Comparison of ENCODE assay signal across 14 cellular contexts in genomic region chr6:2756245-2756644, GRCh38. TPM values are rescaled to one million over a fixed set of nuclear protein-coding genes. Genes with fewer than 3 reads are reported as not detected.
DNase-seq lines count a peak whose midpoint lies in the region; ATAC-seq and TF ChIP-seq lines count a peak whose summit lies in the region.
"Had no signal": no experiment of that assay in that cellular context is flagged by ENCODE, and none has a peak within 500 bp of the region (broad histone marks: within the 10 kb centered on the region; RNA-seq: fewer than 3 reads in every experiment).

No MANE protein-coding gene starts in this region.

- H3K4me3 ChIP-seq in gastrocnemius medialis = no peak overlapping the region
- no peak overlapping the region for H3K4me3 ChIP-seq in Caco-2 (ENCODE audit: low read depth, low read length)

- H3K27ac Mint-ChIP-seq in chondrocyte (ENCODE audit: unreplicated experiment) (peak overlapping the region; percentile 43), Caco-2 (ENCODE audit: unreplicated experiment) (no peak overlapping the region), natural killer cell (no peak overlapping the region)
- H3K27ac Mint-ChIP-seq: B cell; CD8-positive, alpha-beta memory T cell; HFFc6 had no signal

- peak overlapping the region; percentile 55 to 81 (median 74) for H3K27ac ChIP-seq in gastrocnemius medialis
- H3K27ac ChIP-seq: HL-60 had no signal

- H3K27me3 ChIP-seq in gastrocnemius medialis = no peaks in the 10 kb centered on the region
- H3K27me3 ChIP-seq in Caco-2 (replicated peaks; ENCODE audit: control insufficient read depth, insufficient read depth, low read length) = no peaks in the 10 kb centered on the region

- no peaks in the 10 kb centered on the region for H3K36me3 Mint-ChIP-seq in chondrocyte (ENCODE audit: low read depth)
- H3K36me3 Mint-ChIP-seq in Caco-2 (ENCODE audit: insufficient read depth, unreplicated experiment) = no peaks in the 10 kb centered on the region
- H3K36me3 Mint-ChIP-seq in natural killer cell = no peaks in the 10 kb centered on the region
- H3K36me3 Mint-ChIP-seq: CD8-positive, alpha-beta memory T cell had no signal

- intact Hi-C loops in gastrocnemius medialis (cut with DNase I; ENCODE audit: low total_unique reads) (no loop called here), Caco-2 (cut with micrococcal nuclease; ENCODE audit: unreplicated experiment) (no loop called here), natural killer cell (cut with micrococcal nuclease) (no loop called here)

- BruUV-seq in Caco-2 (replicated peaks; lab: Mats Ljungman, UMichigan) = no TSS peak

- no peak overlapping the region for H3K4me3 Mint-ChIP-seq in chondrocyte (ENCODE audit: unreplicated experiment)
- H3K4me3 Mint-ChIP-seq in Caco-2 (ENCODE audit: unreplicated experiment) = no peak overlapping the region
- no peak overlapping the region for H3K4me3 Mint-ChIP-seq in natural killer cell
- H3K4me3 Mint-ChIP-seq: B cell, HFFc6 had no signal

- H3K27me3 Mint-ChIP-seq in chondrocyte (ENCODE audit: low read depth) (no peaks in the 10 kb centered on the region), Caco-2 (ENCODE audit: insufficient read depth, unreplicated experiment) (no peaks in the 10 kb centered on the region), natural killer cell (ENCODE audit: low read depth in 2 of 2) (peaks cover 16 to 22% of the 10 kb centered on the region in 2 donors)

- no peak for TF ChIP-seq CTCF in chondrocyte (IDR thresholded peaks at IDR 0.05)
- no peak for TF ChIP-seq CTCF in gastrocnemius medialis (IDR thresholded peaks at IDR 0.05 in 4 of 5, conservative IDR thresholded peaks at IDR 0.05 in 1 of 5)
- TF ChIP-seq CTCF in Caco-2 (IDR thresholded peaks at IDR 0.05; ENCODE audit: insufficient read depth in 1 of 2, low read depth in 1 of 2, low read length in 1 of 2, severe bottlenecking in 1 of 2, unreplicated experiment in 1 of 2) = no peak
- TF ChIP-seq CTCF in natural killer cell (IDR thresholded peaks at IDR 0.05) = no peak

- POLR2A ChIA-PET in Caco-2 (lab: Charles Lee) = no interaction called here

- in situ Hi-C loops in gastrocnemius medialis (cut with MboI; ENCODE audit: low sequenced_read_pairs in 4 of 4) = no loop called here

- ATAC-seq in gastrocnemius medialis (peak in 1 of 2 donors; percentile 6), HG02678 (IDR thresholded peaks at IDR 0.05; ENCODE audit: unreplicated experiment) (no peak), natural killer cell (no peak)

- H3K4me1 ChIP-seq in gastrocnemius medialis = peaks cover 6 to 38% of the 10 kb centered on the region in 2 donors
- no peaks in the 10 kb centered on the region for H3K4me1 ChIP-seq in Caco-2

- H3K9me3 ChIP-seq in gastrocnemius medialis = no peaks in the 10 kb centered on the region
- no peaks in the 10 kb centered on the region for H3K9me3 ChIP-seq in Caco-2

- CTCF ChIA-PET in Caco-2 (lab: Charles Lee) = interaction anchor here (0.6 to 2.1 kb wide), 2 partner anchors 10 to 18 kb away, joined by 3 to 9 read pairs; no protein-coding TSS in a partner anchor

- H3K36me3 ChIP-seq in gastrocnemius medialis (no peaks in the 10 kb centered on the region), Caco-2 (ENCODE audit: control insufficient read depth, insufficient read depth, low read length) (no peaks in the 10 kb centered on the region)

- DNase-seq in CD1c-positive myeloid dendritic cell (ENCODE audit: extremely low spot score) = peak; percentile 75
- DNase-seq in MV-4-11 (lab: John Stamatoyannopoulos, UW) = peak; percentile 53
- no peak for DNase-seq in chondrocyte (ENCODE audit: low spot score)
- DNase-seq in gastrocnemius medialis = no peak
- DNase-seq in Caco-2 = no peak
- no peak for DNase-seq in natural killer cell
- DNase-seq: C1 segment of cervical spinal cord; CD8-positive, alpha-beta memory T cell; DMS53; HCEC 1CT; HFFc6 had no signal

- H3K9me3 Mint-ChIP-seq in chondrocyte (ENCODE audit: low read depth) (no peaks in the 10 kb centered on the region), Caco-2 (ENCODE audit: unreplicated experiment) (peaks cover 9% of the 10 kb centered on the region), natural killer cell (no peaks in the 10 kb centered on the region)
- H3K9me3 Mint-ChIP-seq: CD8-positive, alpha-beta memory T cell; HFFc6 had no signal

- TF ChIP-seq POLR2A in gastrocnemius medialis (IDR thresholded peaks at IDR 0.05) = no peak

- peaks cover 14% of the 10 kb centered on the region for H3K4me1 Mint-ChIP-seq in chondrocyte (ENCODE audit: low read depth)
- no peaks in the 10 kb centered on the region for H3K4me1 Mint-ChIP-seq in Caco-2 (ENCODE audit: low read depth, unreplicated experiment)
- H3K4me1 Mint-ChIP-seq in natural killer cell = peaks cover 4 to 13% of the 10 kb centered on the region in 2 donors

RNA-seq across cellular contexts. Expression of gene MYLK4, which starts 5.5 kb away (rescaled TPM):
- 0.99 to 1.1 TPM (median 1.00 TPM) in 3 replicates for total RNA-seq in chondrocyte
- 10 to 100 TPM in 3 of 4 donors, 1 to 10 TPM in 1; 2.4 to 46.7 (median 26.9) TPM for total RNA-seq in gastrocnemius medialis
- total RNA-seq in Caco-2 (2022) = 0.65 and 0.75 TPM in 2 replicates
- 1 to 10 TPM in 1 of 3 donors, under 1 TPM in 2; 0.45 to 1.1 (median 0.88) TPM for total RNA-seq in natural killer cell

RNA-seq across cellular contexts. Expression of gene WRNIP1, which starts 8.9 kb away (rescaled TPM):
- total RNA-seq in chondrocyte = 34.0 to 36.1 TPM (median 34.6 TPM) in 3 replicates
- 10 to 100 TPM; 51.9 to 66.0 (median 57.3) TPM for total RNA-seq in gastrocnemius medialis
- 46.5 and 51.7 TPM in 2 replicates for total RNA-seq in Caco-2 (2022)
- 10 to 100 TPM; 27.9 to 34.8 (median 30.5) TPM for total RNA-seq in natural killer cell

Comparison
In these comparisons a context has a peak if more than half of its experiments do, and no peak if none do; other contexts are left out.
1. DNase-seq: peak in CD1c-positive myeloid dendritic cell (single experiment) and MV-4-11 (single experiment); none in chondrocyte (single experiment), gastrocnemius medialis (0 of 2), Caco-2 (0 of 2) and natural killer cell (single experiment).